ENCODE assay signal across 9 cellular contexts in the genomic region with DNA sequence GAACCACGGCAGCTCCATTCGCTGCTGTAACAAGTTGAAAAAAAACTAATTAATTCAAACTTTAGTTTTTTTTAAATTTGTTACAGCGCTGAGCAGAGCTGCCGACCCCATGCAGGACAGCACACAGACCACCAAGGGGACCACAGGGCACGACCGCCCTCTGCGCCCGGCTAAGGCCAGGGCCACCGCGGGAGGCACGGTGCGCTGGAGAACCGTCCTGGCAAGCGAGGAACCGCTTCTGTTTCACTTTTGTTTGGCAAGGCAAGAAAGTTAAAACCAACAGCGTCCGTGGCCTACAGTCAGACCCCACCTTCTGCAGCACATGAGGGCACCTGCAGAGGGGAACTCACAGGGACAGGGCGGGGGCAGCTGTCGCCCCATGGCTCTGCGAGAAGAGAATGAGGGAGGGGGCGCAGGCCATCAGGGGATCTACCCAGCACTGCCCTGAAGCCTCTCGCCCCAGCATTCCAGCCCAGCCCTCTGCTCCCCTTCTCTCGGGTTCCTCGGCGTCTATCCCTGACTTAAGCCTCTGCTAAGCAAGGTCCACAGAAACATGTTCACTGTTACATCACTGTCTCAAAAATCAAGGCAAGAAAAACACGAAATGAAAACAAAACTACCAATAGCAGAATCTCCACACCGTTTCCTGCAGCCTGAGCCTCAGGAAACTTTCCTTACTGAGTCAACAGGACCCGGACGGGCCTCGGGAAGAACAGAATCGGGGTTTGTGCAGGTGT.
DNase-seq lines count a peak whose midpoint lies in the region; ATAC-seq, FAIRE-seq and TF ChIP-seq lines count a peak whose summit lies in the region.
"Had no signal": no experiment of that assay in that cellular context is flagged by ENCODE, and none has a peak within 500 bp of the region (broad histone marks: within the 10 kb centered on the region; RNA-seq: fewer than 3 reads in every experiment).

No MANE protein-coding gene starts in this region.

- no peaks in the 10 kb centered on the region for H3K79me1 ChIP-seq in trophoblast cell (ENCODE audit: low read length)

- H3K9me3 ChIP-seq in liver (ENCODE audit: control insufficient read depth in 4 of 4, low read length in 3 of 4) (no peaks in the 10 kb centered on the region), HepG2 (ENCODE audit: low read length) (no peaks in the 10 kb centered on the region), trophoblast cell (ENCODE audit: insufficient read depth, low read depth, low read length) (no peaks in the 10 kb centered on the region)

- no peak overlapping the region for H2BK12ac ChIP-seq in trophoblast cell (ENCODE audit: low read length)

- no peak overlapping the region for H3K18ac ChIP-seq in trophoblast cell (ENCODE audit: low read length)

- H3K4me2 ChIP-seq in HepG2 (ENCODE audit: low read depth, low read length) = no peak overlapping the region
- no peak overlapping the region for H3K4me2 ChIP-seq in trophoblast cell (ENCODE audit: low read length)

- no peak for TF ChIP-seq POLR2A in HepG2 (IDR thresholded peaks at IDR 0.05; ENCODE audit: insufficient read depth in 1 of 2, low read depth in 2 of 2, low read length in 2 of 2)

- H3K36me3 Mint-ChIP-seq in effector memory CD8-positive, alpha-beta T cell (ENCODE audit: insufficient read depth) = peaks cover 9% of the 10 kb centered on the region

- intact Hi-C loops in HepG2 (cut with micrococcal nuclease; ENCODE audit: unreplicated experiment) = no loop called here
- intact Hi-C loops in posterior vena cava (cut with DNase I) = no loop called here

- H3K27me3 Mint-ChIP-seq in effector memory CD8-positive, alpha-beta T cell = peaks cover 10 to 16% of the 10 kb centered on the region in 2 donors

- peak overlapping the region; percentile 38 to 73 for H3K27ac ChIP-seq in liver (ENCODE audit: low read depth in 1 of 2, low read length in 2 of 2)
- no peak overlapping the region for H3K27ac ChIP-seq in HepG2 (ENCODE audit: extremely low read length, insufficient read depth, low read length)
- no peak overlapping the region for H3K27ac ChIP-seq in trophoblast cell (ENCODE audit: low read depth, low read length)

- H3K14ac ChIP-seq in trophoblast cell (ENCODE audit: low read length) = no peak overlapping the region

- H4K12ac ChIP-seq in trophoblast cell (ENCODE audit: low read depth, low read length) = no peak overlapping the region

- peak overlapping the region; percentile 83 to 85 for H3K4me3 Mint-ChIP-seq in effector memory CD8-positive, alpha-beta T cell

- H3K79me2 ChIP-seq in HepG2 (ENCODE audit: insufficient read depth, low read length) (no peaks in the 10 kb centered on the region), trophoblast cell (ENCODE audit: control insufficient read depth, insufficient read depth, low read length, poor library complexity) (no peaks in the 10 kb centered on the region)

- 62% methylated on average over 31 of the region's 31 CpGs for WGBS in liver
- WGBS in HepG2 (ENCODE audit: low lambda C conversion rate) = 96% methylated on average over 21 of the region's 31 CpGs
- WGBS in trophoblast cell (ENCODE audit: extremely low coverage, insufficient coverage, insufficient read length) = no CpG with 5 or more reads among the region's 31 CpGs

- H3K4me3 ChIP-seq in liver (ENCODE audit: low read depth in 1 of 3, low read length in 3 of 3) (peak overlapping the region; percentile 2 to 49 (median 43)), HepG2 (replicated peaks in 1 of 3; ENCODE audit: insufficient read depth in 1 of 3, low read depth in 2 of 3, low read length in 3 of 3) (no peak overlapping the region), WI38 (ENCODE audit: low read depth, low read length) (peak overlapping the region; percentile 27; the same call in 1 of the 2 replicates), trophoblast cell (ENCODE audit: low read depth, low read length) (no peak overlapping the region)

- TF ChIP-seq RAD21 in liver (IDR thresholded peaks at IDR 0.05) (no peak), HepG2 (CRISPR knock-in tag; IDR thresholded peaks at IDR 0.05) (no peak)

- FAIRE-seq in HepG2 (lab: Jason Lieb, UNC) = no peak
- FAIRE-seq: colon had no signal

- no peak overlapping the region for H2AK5ac ChIP-seq in trophoblast cell (ENCODE audit: low read length)

- DNase-seq in HepG2 (ENCODE audit: low spot score) (no peak), posterior vena cava (ENCODE audit: low spot score) (peak; percentile 74), trophoblast cell (no peak), hypothalamus (lab: John Stamatoyannopoulos, UW) (no peak), NCI-H2171 treated with DMSO at 0.1 percent for 48 hours (lab: John Stamatoyannopoulos, UW) (no peak)
- DNase-seq in effector memory CD8-positive, alpha-beta T cell = peak; percentile 7 to 30 (median 28)

- ATAC-seq in HepG2 = no peak
- ATAC-seq in effector memory CD8-positive, alpha-beta T cell (replicated peaks) = peak; percentile 82

- TF ChIP-seq EP300 in HepG2 (IDR thresholded peaks at IDR 0.05; ENCODE audit: low read depth in 2 of 2, low read length in 2 of 2) (no peak), HepG2 (CRISPR knock-in tag; IDR thresholded peaks at IDR 0.05; ENCODE audit: borderline replicate concordance) (no peak)

- H3K36me3 ChIP-seq in liver (ENCODE audit: control insufficient read depth in 4 of 4, insufficient read depth in 3 of 4, low read depth in 1 of 4, low read length in 3 of 4) = peaks cover 0 to 2% (median 0%) of the 10 kb centered on the region in 4 donors
- no peaks in the 10 kb centered on the region for H3K36me3 ChIP-seq in HepG2 (replicated peaks in 1 of 2; ENCODE audit: control insufficient read depth in 1 of 2, insufficient read depth in 2 of 2, low read length in 2 of 2)
- peaks cover 8 to 9% of the 10 kb centered on the region in 2 experiments for H3K36me3 ChIP-seq in trophoblast cell (ENCODE audit: control insufficient read depth in 1 of 2, insufficient read depth in 2 of 2, low read length in 2 of 2)

- H3K9ac ChIP-seq in liver (ENCODE audit: low read depth in 1 of 2, low read length in 2 of 2) = peak overlapping the region in 1 of 2 donors; percentile 69
- H3K9ac ChIP-seq in HepG2 (ENCODE audit: insufficient read depth, low read depth, low read length) = no peak overlapping the region
- no peak overlapping the region for H3K9ac ChIP-seq in trophoblast cell (ENCODE audit: low read length)

- H4K20me1 ChIP-seq in HepG2 (ENCODE audit: insufficient read depth, low read length) = no peaks in the 10 kb centered on the region

- no peaks in the 10 kb centered on the region for H3K9me3 Mint-ChIP-seq in effector memory CD8-positive, alpha-beta T cell

- no peak overlapping the region for H4K91ac ChIP-seq in trophoblast cell (ENCODE audit: low read depth, low read length)

- peak overlapping the region; percentile 93 to 95 for H3K27ac Mint-ChIP-seq in effector memory CD8-positive, alpha-beta T cell

- H3K27me3 ChIP-seq in liver (ENCODE audit: control insufficient read depth in 4 of 4, insufficient read depth in 4 of 4, low read length in 3 of 4) (no peaks in the 10 kb centered on the region), HepG2 (ENCODE audit: control insufficient read depth in 1 of 2, insufficient read depth in 2 of 2, low read length in 2 of 2) (no peaks in the 10 kb centered on the region), trophoblast cell (ENCODE audit: insufficient read depth, low read length) (no peaks in the 10 kb centered on the region)

- no TSS peak for BruUV-seq in HepG2 (replicated peaks; lab: Mats Ljungman, UMichigan)

- POLR2A ChIA-PET in HepG2 (lab: Yijun Ruan, JAX) = interaction anchor here (0.6 kb wide), 1 partner anchor 61 kb away, joined by 4 read pairs; no protein-coding TSS in a partner anchor

- TF ChIP-seq CTCF in liver (IDR thresholded peaks at IDR 0.05; ENCODE audit: low read depth, low read length, missing input control) = no peak
- no peak for TF ChIP-seq CTCF in HepG2 (CRISPR knock-in tag; IDR thresholded peaks at IDR 0.05)
- TF ChIP-seq CTCF in WI38 (IDR thresholded peaks at IDR 0.05; ENCODE audit: low read depth, low read length) = no peak

- H3K4ac ChIP-seq in trophoblast cell (ENCODE audit: low read depth, low read length) = no peak overlapping the region

- no peak overlapping the region for H3K23ac ChIP-seq in trophoblast cell (ENCODE audit: low read length)

- H3K4me1 Mint-ChIP-seq in effector memory CD8-positive, alpha-beta T cell (ENCODE audit: low read depth in 2 of 2) = peaks cover 10 to 16% of the 10 kb centered on the region in 2 donors

- CTCF ChIA-PET in HepG2 (lab: Yijun Ruan, JAX; ENCODE audit: low intra/inter-chr PET ratio, low total read pairs) = no interaction called here

- H3K4me1 ChIP-seq in liver (ENCODE audit: control insufficient read depth in 4 of 4, insufficient read depth in 4 of 4, low read length in 3 of 4) = peaks cover 0 to 7% (median 0%) of the 10 kb centered on the region in 4 donors
- no peaks in the 10 kb centered on the region for H3K4me1 ChIP-seq in HepG2 (ENCODE audit: insufficient read depth, low read length)
- H3K4me1 ChIP-seq in trophoblast cell (ENCODE audit: control insufficient read depth in 1 of 2, insufficient read depth in 2 of 2, low read length in 2 of 2) = peaks cover under 1 to 8% of the 10 kb centered on the region in 2 experiments

- H2AFZ ChIP-seq in HepG2 (ENCODE audit: low read length) (no peak overlapping the region), trophoblast cell (ENCODE audit: insufficient read depth, low read length, poor library complexity) (no peak overlapping the region)

- in situ Hi-C loops in HepG2 (cut with HindIII; ENCODE audit: extremely low pct_ligation_motif_present, low pct_unique_long_range_greater_than_20kb) = no loop called here

- H4K8ac ChIP-seq in trophoblast cell (ENCODE audit: low read depth, low read length) = no peak overlapping the region

- no peak overlapping the region for H2BK5ac ChIP-seq in trophoblast cell (ENCODE audit: low read depth, low read length, poor library complexity)

- H2BK120ac ChIP-seq in trophoblast cell (ENCODE audit: insufficient read depth, low read length, poor library complexity) = no peak overlapping the region

TF ChIP-seq in liver, 16 proteins besides CTCF, POLR2A, EP300 and RAD21 (continues in another document):
- TF ChIP-seq HNF4G (IDR thresholded peaks at IDR 0.05) = no peak

TF ChIP-seq in HepG2, 621 proteins besides CTCF, POLR2A, EP300 and RAD21 (continues in another document):
- TF ChIP-seq, protein P1, sequence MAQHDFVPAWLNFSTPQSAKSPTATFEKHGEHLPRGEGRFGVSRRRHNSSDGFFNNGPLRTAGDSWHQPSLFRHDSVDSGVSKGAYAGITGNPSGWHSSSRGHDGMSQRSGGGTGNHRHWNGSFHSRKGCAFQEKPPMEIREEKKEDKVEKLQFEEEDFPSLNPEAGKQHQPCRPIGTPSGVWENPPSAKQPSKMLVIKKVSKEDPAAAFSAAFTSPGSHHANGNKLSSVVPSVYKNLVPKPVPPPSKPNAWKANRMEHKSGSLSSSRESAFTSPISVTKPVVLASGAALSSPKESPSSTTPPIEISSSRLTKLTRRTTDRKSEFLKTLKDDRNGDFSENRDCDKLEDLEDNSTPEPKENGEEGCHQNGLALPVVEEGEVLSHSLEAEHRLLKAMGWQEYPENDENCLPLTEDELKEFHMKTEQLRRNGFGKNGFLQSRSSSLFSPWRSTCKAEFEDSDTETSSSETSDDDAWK (CRISPR knock-in tag; IDR thresholded peaks at IDR 0.05) = no peak
- TF ChIP-seq ZNF772 (CRISPR knock-in tag; IDR thresholded peaks at IDR 0.05) (no peak), WIZ (CRISPR knock-in tag; IDR thresholded peaks at IDR 0.05) (no peak), SUZ12 (IDR thresholded peaks at IDR 0.05; ENCODE audit: low read depth, low read length) (no peak)

Comparison
In these comparisons a context has a peak if more than half of its experiments do, and no peak if none do; other contexts are left out.
1. H3K27ac ChIP-seq: peak in liver (2 of 2); none in HepG2 (single experiment) and trophoblast cell (single experiment).
2. H3K4me3 ChIP-seq: peak in liver (3 of 3) and WI38 (single experiment); none in HepG2 (0 of 3) and trophoblast cell (single experiment).
3. DNase-seq: peak in effector memory CD8-positive, alpha-beta T cell (3 of 3) and posterior vena cava (single experiment); none in HepG2 (single experiment), trophoblast cell (0 of 2), hypothalamus (0 of 51) and NCI-H2171 treated with DMSO at 0.1 percent for 48 hours (single experiment).